In genomic region chr3:632571-633170, GRCh38 we compare ENCODE assay signal across 8 cellular contexts.
DNase-seq lines count a peak whose midpoint lies in the region; ATAC-seq, FAIRE-seq and TF ChIP-seq lines count a peak whose summit lies in the region.
"Had no signal": no experiment of that assay in that cellular context is flagged by ENCODE, and none has a peak within 500 bp of the region (broad histone marks: within the 10 kb centered on the region; RNA-seq: fewer than 3 reads in every experiment).

No MANE protein-coding gene starts in this region.

- H3K9me3 ChIP-seq in DND-41 (ENCODE audit: insufficient read depth, low read length, severe bottlenecking), result no peaks in the 10 kb centered on the region
- peaks cover 66% of the 10 kb centered on the region for H3K9me3 ChIP-seq in HepG2 (ENCODE audit: low read length)

- no peaks in the 10 kb centered on the region for H3K4me1 ChIP-seq in DND-41 (ENCODE audit: insufficient read depth, low read length)
- H3K4me1 ChIP-seq in HepG2 (ENCODE audit: insufficient read depth, low read length), result no peaks in the 10 kb centered on the region

- DNase-seq in DND-41 (peak; percentile 53), NCI-H82 (lab: John Stamatoyannopoulos, UW) (peak; percentile 93), T47D (ENCODE audit: low read depth in 1 of 2, low spot score in 1 of 2) (peak; percentile 44 to 84), HepG2 (ENCODE audit: low spot score) (peak; percentile 32), ureter (ENCODE audit: low spot score) (peak; percentile 46)

- TF ChIP-seq EP300 in HepG2 (IDR thresholded peaks at IDR 0.05; ENCODE audit: low read depth in 2 of 2, low read length in 2 of 2) (no peak), HepG2 (CRISPR knock-in tag; IDR thresholded peaks at IDR 0.05; ENCODE audit: borderline replicate concordance) (no peak)

- CTCF ChIA-PET in HepG2 (lab: Yijun Ruan, JAX; ENCODE audit: low intra/inter-chr PET ratio, low total read pairs), result no interaction called here

- H3K4me3 ChIP-seq in DND-41 (ENCODE audit: low read depth in 1 of 2, low read length in 2 of 2), result no peak overlapping the region
- no peak overlapping the region for H3K4me3 ChIP-seq in HepG2 (replicated peaks in 1 of 3; ENCODE audit: insufficient read depth in 1 of 3, low read depth in 2 of 3, low read length in 3 of 3)

- in situ Hi-C loops in T47D (cut with HindIII; ENCODE audit: low pct_unique_long_range_greater_than_20kb, low sequenced_read_pairs) (no loop called here), HepG2 (cut with HindIII; ENCODE audit: extremely low pct_ligation_motif_present, low pct_unique_long_range_greater_than_20kb) (no loop called here)

- no peaks in the 10 kb centered on the region for H3K36me3 ChIP-seq in DND-41 (ENCODE audit: insufficient read depth, low read length)
- no peaks in the 10 kb centered on the region for H3K36me3 ChIP-seq in HepG2 (replicated peaks in 1 of 2; ENCODE audit: control insufficient read depth in 1 of 2, insufficient read depth in 2 of 2, low read length in 2 of 2)

- H3K27me3 ChIP-seq in DND-41 (ENCODE audit: insufficient read depth, low read length, poor library complexity), result no peaks in the 10 kb centered on the region
- H3K27me3 ChIP-seq in HepG2 (ENCODE audit: control insufficient read depth in 1 of 2, insufficient read depth in 2 of 2, low read length in 2 of 2), result no peaks in the 10 kb centered on the region

- H2AFZ ChIP-seq in DND-41 (ENCODE audit: low read depth, low read length) (no peak overlapping the region), HepG2 (ENCODE audit: low read length) (no peak overlapping the region)

- H3K27ac ChIP-seq in DND-41 (ENCODE audit: low read length) (no peak overlapping the region), HepG2 (ENCODE audit: extremely low read length, insufficient read depth, low read length) (no peak overlapping the region)

- peak; percentile 52 for FAIRE-seq in HepG2 (lab: Jason Lieb, UNC)

- BruUV-seq in HepG2 (replicated peaks; lab: Mats Ljungman, UMichigan), result no TSS peak

- 2% methylated on average over 10 of the region's 10 CpGs for WGBS in HepG2 (ENCODE audit: low lambda C conversion rate)

- H3K9ac ChIP-seq in DND-41 (ENCODE audit: low read depth, low read length), result no peak overlapping the region
- H3K9ac ChIP-seq in HepG2 (ENCODE audit: insufficient read depth, low read depth, low read length), result no peak overlapping the region

- POLR2A ChIA-PET in HepG2 (lab: Yijun Ruan, JAX), result no interaction called here

- no peak overlapping the region for H3K4me2 ChIP-seq in DND-41 (ENCODE audit: insufficient read depth, low read length)
- H3K4me2 ChIP-seq in HepG2 (ENCODE audit: low read depth, low read length), result no peak overlapping the region

- TF ChIP-seq RAD21 in HepG2 (CRISPR knock-in tag; IDR thresholded peaks at IDR 0.05), result no peak

- intact Hi-C loops in HepG2 (cut with micrococcal nuclease; ENCODE audit: unreplicated experiment), result no loop called here

- TF ChIP-seq CTCF in DND-41 (IDR thresholded peaks at IDR 0.05; ENCODE audit: borderline replicate concordance, extremely low read depth, low read length, poor library complexity, severe bottlenecking), result peak; percentile 83
- peak; percentile 63 for TF ChIP-seq CTCF in HepG2 (CRISPR knock-in tag; IDR thresholded peaks at IDR 0.05)

- H3K79me2 ChIP-seq in DND-41 (ENCODE audit: insufficient read depth, low read length), result no peaks in the 10 kb centered on the region
- H3K79me2 ChIP-seq in HepG2 (ENCODE audit: insufficient read depth, low read length), result no peaks in the 10 kb centered on the region

- peak; percentile 68; the same call in 2 of the 3 replicates for ATAC-seq in DND-41 (ENCODE audit: insufficient read depth, low read depth)
- peak; percentile 63 for ATAC-seq in GM19324 (IDR thresholded peaks at IDR 0.05; ENCODE audit: low FRiP score, unreplicated experiment)
- ATAC-seq in HG03520 (IDR thresholded peaks at IDR 0.05; ENCODE audit: unreplicated experiment), result peak; percentile 79
- peak; percentile 61 for ATAC-seq in HepG2
- ATAC-seq: stimulated activated effector memory CD8-positive, alpha-beta T cell treated with anti-CD3 and anti-CD28 coated beads, Interleukin-12 subunit alpha, Interleukin-12 subunit beta, amount 100 ng/mL, for 72 hours had no signal

- H4K20me1 ChIP-seq in DND-41 (ENCODE audit: insufficient read depth, low read length), result no peaks in the 10 kb centered on the region
- no peaks in the 10 kb centered on the region for H4K20me1 ChIP-seq in HepG2 (ENCODE audit: insufficient read depth, low read length)

- no peak for TF ChIP-seq POLR2A in HepG2 (IDR thresholded peaks at IDR 0.05; ENCODE audit: insufficient read depth in 1 of 2, low read depth in 2 of 2, low read length in 2 of 2)

TF ChIP-seq in HepG2, 621 proteins besides CTCF, POLR2A, EP300 and RAD21:
- TF ChIP-seq MATR3 (CRISPR knock-in tag; IDR thresholded peaks at IDR 0.05) (no peak), ATF7-NPFF (CRISPR knock-in tag; IDR thresholded peaks at IDR 0.05; ENCODE audit: low read depth) (no peak), CBX5 (CRISPR knock-in tag; IDR thresholded peaks at IDR 0.05; ENCODE audit: borderline replicate concordance) (no peak), CEBPB (IDR thresholded peaks at IDR 0.05; ENCODE audit: borderline replicate concordance, low read depth, low read length) (no peak), ZNF468 (CRISPR knock-in tag; IDR thresholded peaks at IDR 0.05) (no peak), ZNF44 (CRISPR knock-in tag; IDR thresholded peaks at IDR 0.05) (no peak), SRY (CRISPR knock-in tag; IDR thresholded peaks at IDR 0.05) (no peak), SMC3 (IDR thresholded peaks at IDR 0.05; ENCODE audit: low read length) (peak; percentile 47; the same call in 1 of the 2 replicates), STAG1 (CRISPR knock-in tag; IDR thresholded peaks at IDR 0.05) (peak; percentile 71)
TF ChIP-seq in HepG2: peak in this region for 2.

Comparison
In these comparisons a context has a peak if more than half of its experiments do, and no peak if none do; other contexts are left out.
1. DNase-seq: peak in every context shown above with its lines; median percentile 93 in NCI-H82; 64 in T47D; 53 in DND-41; 46 in ureter; 32 in HepG2.